In the genomic region with DNA sequence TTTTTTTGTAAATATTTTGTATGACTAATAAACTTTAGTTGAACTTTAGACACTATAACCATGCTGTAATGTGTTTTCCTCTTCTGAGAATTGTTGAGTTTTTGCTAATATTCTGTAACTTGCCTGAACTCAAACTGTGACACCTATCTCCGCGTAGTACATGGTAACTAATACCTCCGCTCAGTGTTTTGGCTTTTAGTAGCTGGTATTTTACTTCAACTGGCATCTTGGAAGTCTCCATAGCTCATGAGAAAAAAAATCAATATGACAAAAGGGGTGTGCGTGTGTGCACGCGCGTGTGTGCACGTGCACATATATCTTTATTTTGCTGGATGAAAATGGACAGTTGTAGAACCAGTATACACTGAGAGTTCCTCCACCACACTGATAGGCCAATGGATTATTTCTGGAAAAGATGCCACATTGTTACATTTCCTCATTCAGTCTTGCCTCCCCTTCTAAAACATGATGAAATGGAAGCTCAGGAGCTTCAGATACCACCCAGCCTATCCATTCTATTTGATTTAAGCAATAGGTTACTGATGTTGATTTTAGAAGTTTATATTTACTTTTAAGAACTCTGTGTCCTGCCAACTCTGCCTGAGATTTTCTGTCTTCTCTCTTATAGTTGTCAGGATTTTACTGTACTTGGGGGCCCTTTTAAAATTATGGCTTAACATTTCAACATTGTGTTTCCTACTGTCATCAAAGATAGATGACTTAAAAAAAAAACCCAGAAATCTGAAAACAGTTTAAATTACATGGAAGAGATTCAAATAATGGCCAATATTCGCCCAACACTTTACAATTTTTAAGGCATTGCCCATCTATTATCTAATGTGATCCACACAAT, we compare ENCODE assay signal across 1 cellular context.
TF ChIP-seq lines count a peak whose summit lies in the region.

No MANE protein-coding gene starts in this region.

TF ChIP-seq in HepG2, 621 proteins besides CTCF, POLR2A, EP300 and RAD21 (continued from another document and continues in another):
- TF ChIP-seq, protein P1, sequence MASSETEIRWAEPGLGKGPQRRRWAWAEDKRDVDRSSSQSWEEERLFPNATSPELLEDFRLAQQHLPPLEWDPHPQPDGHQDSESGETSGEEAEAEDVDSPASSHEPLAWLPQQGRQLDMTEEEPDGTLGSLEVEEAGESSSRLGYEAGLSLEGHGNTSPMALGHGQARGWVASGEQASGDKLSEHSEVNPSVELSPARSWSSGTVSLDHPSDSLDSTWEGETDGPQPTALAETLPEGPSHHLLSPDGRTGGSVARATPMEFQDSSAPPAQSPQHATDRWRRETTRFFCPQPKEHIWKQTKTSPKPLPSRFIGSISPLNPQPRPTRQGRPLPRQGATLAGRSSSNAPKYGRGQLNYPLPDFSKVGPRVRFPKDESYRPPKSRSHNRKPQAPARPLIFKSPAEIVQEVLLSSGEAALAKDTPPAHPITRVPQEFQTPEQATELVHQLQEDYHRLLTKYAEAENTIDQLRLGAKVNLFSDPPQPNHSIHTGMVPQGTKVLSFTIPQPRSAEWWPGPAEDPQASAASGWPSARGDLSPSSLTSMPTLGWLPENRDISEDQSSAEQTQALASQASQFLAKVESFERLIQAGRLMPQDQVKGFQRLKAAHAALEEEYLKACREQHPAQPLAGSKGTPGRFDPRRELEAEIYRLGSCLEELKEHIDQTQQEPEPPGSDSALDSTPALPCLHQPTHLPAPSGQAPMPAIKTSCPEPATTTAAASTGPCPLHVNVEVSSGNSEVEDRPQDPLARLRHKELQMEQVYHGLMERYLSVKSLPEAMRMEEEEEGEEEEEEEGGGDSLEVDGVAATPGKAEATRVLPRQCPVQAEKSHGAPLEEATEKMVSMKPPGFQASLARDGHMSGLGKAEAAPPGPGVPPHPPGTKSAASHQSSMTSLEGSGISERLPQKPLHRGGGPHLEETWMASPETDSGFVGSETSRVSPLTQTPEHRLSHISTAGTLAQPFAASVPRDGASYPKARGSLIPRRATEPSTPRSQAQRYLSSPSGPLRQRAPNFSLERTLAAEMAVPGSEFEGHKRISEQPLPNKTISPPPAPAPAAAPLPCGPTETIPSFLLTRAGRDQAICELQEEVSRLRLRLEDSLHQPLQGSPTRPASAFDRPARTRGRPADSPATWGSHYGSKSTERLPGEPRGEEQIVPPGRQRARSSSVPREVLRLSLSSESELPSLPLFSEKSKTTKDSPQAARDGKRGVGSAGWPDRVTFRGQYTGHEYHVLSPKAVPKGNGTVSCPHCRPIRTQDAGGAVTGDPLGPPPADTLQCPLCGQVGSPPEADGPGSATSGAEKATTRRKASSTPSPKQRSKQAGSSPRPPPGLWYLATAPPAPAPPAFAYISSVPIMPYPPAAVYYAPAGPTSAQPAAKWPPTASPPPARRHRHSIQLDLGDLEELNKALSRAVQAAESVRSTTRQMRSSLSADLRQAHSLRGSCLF (CRISPR knock-in tag; IDR thresholded peaks at IDR 0.05; ENCODE audit: borderline replicate concordance) = no peak
- TF ChIP-seq ZNF432 (CRISPR knock-in tag; IDR thresholded peaks at IDR 0.05; ENCODE audit: borderline replicate concordance) (no peak), ZNF20 (CRISPR knock-in tag; IDR thresholded peaks at IDR 0.05) (no peak), ZNF607 (CRISPR knock-in tag; IDR thresholded peaks at IDR 0.05; ENCODE audit: borderline replicate concordance) (no peak; the same call in 1 of the 2 replicates), FOSL2 (CRISPR knock-in tag; IDR thresholded peaks at IDR 0.05) (peak; percentile 73), ZNF724P (CRISPR knock-in tag; IDR thresholded peaks at IDR 0.05; ENCODE audit: borderline replicate concordance) (no peak), ZSCAN9 (CRISPR knock-in tag; IDR thresholded peaks at IDR 0.05; ENCODE audit: borderline replicate concordance) (peak; percentile 80; the same call in 1 of the 2 replicates), ATRX (CRISPR knock-in tag; IDR thresholded peaks at IDR 0.05; ENCODE audit: borderline replicate concordance) (no peak), ZNF225 (CRISPR knock-in tag; IDR thresholded peaks at IDR 0.05) (no peak), ZNF616 (CRISPR knock-in tag; IDR thresholded peaks at IDR 0.05; ENCODE audit: low read depth) (no peak), RXRA (CRISPR knock-in tag; IDR thresholded peaks at IDR 0.05) (no peak; the same call in 1 of the 2 replicates), POGZ (CRISPR knock-in tag; IDR thresholded peaks at IDR 0.05) (peak; percentile 92), ZNF75D (CRISPR knock-in tag; IDR thresholded peaks at IDR 0.05; ENCODE audit: borderline replicate concordance) (no peak), AGO2 (optimal IDR thresholded peaks at IDR 0.05; ENCODE audit: low read depth, low read length) (no peak), EZH2 (conservative IDR thresholded peaks at IDR 0.05; ENCODE audit: low read depth, low read length) (no peak), DNMT1 (CRISPR knock-in tag; IDR thresholded peaks at IDR 0.05) (no peak), ZC3H4 (CRISPR knock-in tag; IDR thresholded peaks at IDR 0.05; ENCODE audit: borderline replicate concordance) (no peak), TCF7L2 (IDR thresholded peaks at IDR 0.05; ENCODE audit: low read depth, low read length) (no peak), ZZZ3 (CRISPR knock-in tag; IDR thresholded peaks at IDR 0.05; ENCODE audit: borderline replicate concordance) (no peak), ZNF468 (CRISPR knock-in tag; IDR thresholded peaks at IDR 0.05) (no peak), SOX6 (IDR thresholded peaks at IDR 0.05) (no peak), SOX6 (CRISPR knock-in tag; IDR thresholded peaks at IDR 0.05) (peak; percentile 90), MBD4 (IDR thresholded peaks at IDR 0.05; ENCODE audit: borderline replicate concordance, low read length) (peak; percentile 68; the same call in 1 of the 2 replicates), PCBP2 (optimal IDR thresholded peaks at IDR 0.05; ENCODE audit: low read depth, low read length, poor library complexity, severe bottlenecking) (no peak), ZNF292 (CRISPR knock-in tag; IDR thresholded peaks at IDR 0.05; ENCODE audit: borderline replicate concordance, low read depth) (peak; percentile 79), ZBTB7A (CRISPR knock-in tag; IDR thresholded peaks at IDR 0.05) (no peak), SMC3 (IDR thresholded peaks at IDR 0.05; ENCODE audit: low read length) (no peak), SATB2 (CRISPR knock-in tag; IDR thresholded peaks at IDR 0.05) (no peak), CHD2 (IDR thresholded peaks at IDR 0.05; ENCODE audit: low read depth, low read length) (no peak), KLF16 (CRISPR knock-in tag; IDR thresholded peaks at IDR 0.05) (peak in 1 of 2 experiments; percentile 65; a peak in 1 of 4 replicates), HDAC1 (CRISPR knock-in tag; IDR thresholded peaks at IDR 0.05) (peak; percentile 22; the same call in 1 of the 2 replicates), IKZF4 (CRISPR knock-in tag; IDR thresholded peaks at IDR 0.05; ENCODE audit: borderline replicate concordance, low read depth, not compliant biosample characterization) (no peak), U2AF1 (optimal IDR thresholded peaks at IDR 0.05; ENCODE audit: low read depth, low read length) (no peak)
- TF ChIP-seq, protein P2, sequence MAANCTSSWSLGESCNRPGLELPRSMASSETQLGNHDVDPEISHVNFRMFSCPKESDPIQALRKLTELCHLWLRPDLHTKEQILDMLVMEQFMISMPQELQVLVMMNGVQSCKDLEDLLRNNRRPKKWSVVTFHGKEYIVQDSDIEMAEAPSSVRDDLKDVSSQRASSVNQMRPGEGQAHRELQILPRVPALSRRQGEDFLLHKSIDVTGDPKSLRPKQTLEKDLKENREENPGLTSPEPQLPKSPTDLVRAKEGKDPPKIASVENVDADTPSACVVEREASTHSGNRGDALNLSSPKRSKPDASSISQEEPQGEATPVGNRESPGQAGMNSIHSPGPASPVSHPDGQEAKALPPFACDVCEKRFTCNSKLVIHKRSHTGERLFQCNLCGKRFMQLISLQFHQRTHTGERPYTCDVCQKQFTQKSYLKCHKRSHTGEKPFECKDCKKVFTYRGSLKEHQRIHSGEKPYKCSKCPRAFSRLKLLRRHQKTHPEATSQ (CRISPR knock-in tag; IDR thresholded peaks at IDR 0.05; ENCODE audit: borderline replicate concordance) = peak; percentile 61; the same call in 1 of the 2 replicates
- TF ChIP-seq, protein P3, sequence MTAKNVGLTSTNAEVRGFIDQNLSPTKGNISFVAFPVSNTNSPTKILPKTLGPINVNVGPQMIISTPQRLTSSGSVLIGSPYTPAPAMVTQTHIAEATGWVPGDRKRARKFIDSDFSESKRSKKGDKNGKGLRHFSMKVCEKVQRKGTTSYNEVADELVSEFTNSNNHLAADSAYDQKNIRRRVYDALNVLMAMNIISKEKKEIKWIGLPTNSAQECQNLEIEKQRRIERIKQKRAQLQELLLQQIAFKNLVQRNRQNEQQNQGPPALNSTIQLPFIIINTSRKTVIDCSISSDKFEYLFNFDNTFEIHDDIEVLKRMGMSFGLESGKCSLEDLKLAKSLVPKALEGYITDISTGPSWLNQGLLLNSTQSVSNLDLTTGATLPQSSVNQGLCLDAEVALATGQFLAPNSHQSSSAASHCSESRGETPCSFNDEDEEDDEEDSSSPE (CRISPR knock-in tag; IDR thresholded peaks at IDR 0.05) = peak; percentile 53
- TF ChIP-seq, protein P4, sequence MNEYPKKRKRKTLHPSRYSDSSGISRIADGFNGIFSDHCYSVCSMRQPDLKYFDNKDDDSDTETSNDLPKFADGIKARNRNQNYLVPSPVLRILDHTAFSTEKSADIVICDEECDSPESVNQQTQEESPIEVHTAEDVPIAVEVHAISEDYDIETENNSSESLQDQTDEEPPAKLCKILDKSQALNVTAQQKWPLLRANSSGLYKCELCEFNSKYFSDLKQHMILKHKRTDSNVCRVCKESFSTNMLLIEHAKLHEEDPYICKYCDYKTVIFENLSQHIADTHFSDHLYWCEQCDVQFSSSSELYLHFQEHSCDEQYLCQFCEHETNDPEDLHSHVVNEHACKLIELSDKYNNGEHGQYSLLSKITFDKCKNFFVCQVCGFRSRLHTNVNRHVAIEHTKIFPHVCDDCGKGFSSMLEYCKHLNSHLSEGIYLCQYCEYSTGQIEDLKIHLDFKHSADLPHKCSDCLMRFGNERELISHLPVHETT (CRISPR knock-in tag; conservative IDR thresholded peaks at IDR 0.05) = no peak
- TF ChIP-seq, protein P5, sequence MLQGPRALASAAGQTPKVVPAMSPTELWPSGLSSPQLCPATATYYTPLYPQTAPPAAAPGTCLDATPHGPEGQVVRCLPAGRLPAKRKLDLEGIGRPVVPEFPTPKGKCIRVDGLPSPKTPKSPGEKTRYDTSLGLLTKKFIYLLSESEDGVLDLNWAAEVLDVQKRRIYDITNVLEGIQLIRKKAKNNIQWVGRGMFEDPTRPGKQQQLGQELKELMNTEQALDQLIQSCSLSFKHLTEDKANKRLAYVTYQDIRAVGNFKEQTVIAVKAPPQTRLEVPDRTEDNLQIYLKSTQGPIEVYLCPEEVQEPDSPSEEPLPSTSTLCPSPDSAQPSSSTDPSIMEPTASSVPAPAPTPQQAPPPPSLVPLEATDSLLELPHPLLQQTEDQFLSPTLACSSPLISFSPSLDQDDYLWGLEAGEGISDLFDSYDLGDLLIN (CRISPR knock-in tag; IDR thresholded peaks at IDR 0.05; ENCODE audit: borderline replicate concordance) = no peak
- TF ChIP-seq, protein P6, sequence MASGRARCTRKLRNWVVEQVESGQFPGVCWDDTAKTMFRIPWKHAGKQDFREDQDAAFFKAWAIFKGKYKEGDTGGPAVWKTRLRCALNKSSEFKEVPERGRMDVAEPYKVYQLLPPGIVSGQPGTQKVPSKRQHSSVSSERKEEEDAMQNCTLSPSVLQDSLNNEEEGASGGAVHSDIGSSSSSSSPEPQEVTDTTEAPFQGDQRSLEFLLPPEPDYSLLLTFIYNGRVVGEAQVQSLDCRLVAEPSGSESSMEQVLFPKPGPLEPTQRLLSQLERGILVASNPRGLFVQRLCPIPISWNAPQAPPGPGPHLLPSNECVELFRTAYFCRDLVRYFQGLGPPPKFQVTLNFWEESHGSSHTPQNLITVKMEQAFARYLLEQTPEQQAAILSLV (CRISPR knock-in tag; IDR thresholded peaks at IDR 0.05; ENCODE audit: borderline replicate concordance) = no peak
- TF ChIP-seq, protein P7, sequence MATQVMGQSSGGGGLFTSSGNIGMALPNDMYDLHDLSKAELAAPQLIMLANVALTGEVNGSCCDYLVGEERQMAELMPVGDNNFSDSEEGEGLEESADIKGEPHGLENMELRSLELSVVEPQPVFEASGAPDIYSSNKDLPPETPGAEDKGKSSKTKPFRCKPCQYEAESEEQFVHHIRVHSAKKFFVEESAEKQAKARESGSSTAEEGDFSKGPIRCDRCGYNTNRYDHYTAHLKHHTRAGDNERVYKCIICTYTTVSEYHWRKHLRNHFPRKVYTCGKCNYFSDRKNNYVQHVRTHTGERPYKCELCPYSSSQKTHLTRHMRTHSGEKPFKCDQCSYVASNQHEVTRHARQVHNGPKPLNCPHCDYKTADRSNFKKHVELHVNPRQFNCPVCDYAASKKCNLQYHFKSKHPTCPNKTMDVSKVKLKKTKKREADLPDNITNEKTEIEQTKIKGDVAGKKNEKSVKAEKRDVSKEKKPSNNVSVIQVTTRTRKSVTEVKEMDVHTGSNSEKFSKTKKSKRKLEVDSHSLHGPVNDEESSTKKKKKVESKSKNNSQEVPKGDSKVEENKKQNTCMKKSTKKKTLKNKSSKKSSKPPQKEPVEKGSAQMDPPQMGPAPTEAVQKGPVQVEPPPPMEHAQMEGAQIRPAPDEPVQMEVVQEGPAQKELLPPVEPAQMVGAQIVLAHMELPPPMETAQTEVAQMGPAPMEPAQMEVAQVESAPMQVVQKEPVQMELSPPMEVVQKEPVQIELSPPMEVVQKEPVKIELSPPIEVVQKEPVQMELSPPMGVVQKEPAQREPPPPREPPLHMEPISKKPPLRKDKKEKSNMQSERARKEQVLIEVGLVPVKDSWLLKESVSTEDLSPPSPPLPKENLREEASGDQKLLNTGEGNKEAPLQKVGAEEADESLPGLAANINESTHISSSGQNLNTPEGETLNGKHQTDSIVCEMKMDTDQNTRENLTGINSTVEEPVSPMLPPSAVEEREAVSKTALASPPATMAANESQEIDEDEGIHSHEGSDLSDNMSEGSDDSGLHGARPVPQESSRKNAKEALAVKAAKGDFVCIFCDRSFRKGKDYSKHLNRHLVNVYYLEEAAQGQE (IDR thresholded peaks at IDR 0.05; ENCODE audit: borderline replicate concordance in 1 of 2, low read depth in 1 of 2, low read length in 2 of 2) = no peak
- TF ChIP-seq, protein P8, sequence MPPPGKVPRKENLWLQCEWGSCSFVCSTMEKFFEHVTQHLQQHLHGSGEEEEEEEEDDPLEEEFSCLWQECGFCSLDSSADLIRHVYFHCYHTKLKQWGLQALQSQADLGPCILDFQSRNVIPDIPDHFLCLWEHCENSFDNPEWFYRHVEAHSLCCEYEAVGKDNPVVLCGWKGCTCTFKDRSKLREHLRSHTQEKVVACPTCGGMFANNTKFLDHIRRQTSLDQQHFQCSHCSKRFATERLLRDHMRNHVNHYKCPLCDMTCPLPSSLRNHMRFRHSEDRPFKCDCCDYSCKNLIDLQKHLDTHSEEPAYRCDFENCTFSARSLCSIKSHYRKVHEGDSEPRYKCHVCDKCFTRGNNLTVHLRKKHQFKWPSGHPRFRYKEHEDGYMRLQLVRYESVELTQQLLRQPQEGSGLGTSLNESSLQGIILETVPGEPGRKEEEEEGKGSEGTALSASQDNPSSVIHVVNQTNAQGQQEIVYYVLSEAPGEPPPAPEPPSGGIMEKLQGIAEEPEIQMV (CRISPR knock-in tag; IDR thresholded peaks at IDR 0.05; ENCODE audit: low read depth) = no peak
